ENCODE assay signal across 15 cellular contexts in genomic region chr5:180795771-180796313, GRCh38. TPM values are rescaled to one million over a fixed set of nuclear protein-coding genes. Genes with fewer than 3 reads are reported as not detected.
DNase-seq lines count a peak whose midpoint lies in the region; ATAC-seq and TF ChIP-seq lines count a peak whose summit lies in the region.
"Had no signal": no experiment of that assay in that cellular context is flagged by ENCODE, and none has a peak within 500 bp of the region (broad histone marks: within the 10 kb centered on the region; RNA-seq: fewer than 3 reads in every experiment).

No MANE protein-coding gene starts in this region.

- no peak overlapping the region for H3K9ac ChIP-seq in trophoblast cell (ENCODE audit: low read length)

- H3K23ac ChIP-seq in trophoblast cell (ENCODE audit: low read length), result no peak overlapping the region

- no CpG with 5 or more reads among the region's 4 CpGs for WGBS in trophoblast cell (ENCODE audit: extremely low coverage, insufficient coverage, insufficient read length)

- DNase-seq in COLO668 (lab: John Stamatoyannopoulos, UW; ENCODE audit: unreplicated experiment) (peak; percentile 9), T-helper 17 cell (no peak), trophoblast cell (no peak), SIG-M5 (lab: John Stamatoyannopoulos, UW) (no peak), coronary artery (ENCODE audit: low spot score) (no peak)
- no peak for DNase-seq in effector memory CD4-positive, alpha-beta T cell
- DNase-seq: kidney glomerular epithelial cell; NCI-H1930; NCI-H524 treated with DMSO at 0.1 percent for 48 hours; stimulated activated CD4-positive, alpha-beta T cell treated with anti-CD3 and anti-CD28 coated beads, Interleukin-15, amount 100 ng/mL, for 24 hours had no signal

- peaks cover 7% of the 10 kb centered on the region for H3K36me3 Mint-ChIP-seq in T-helper 17 cell (ENCODE audit: low read depth)

- H3K79me1 ChIP-seq in trophoblast cell (ENCODE audit: low read length), result no peaks in the 10 kb centered on the region

- peaks cover 59% of the 10 kb centered on the region for H3K4me1 Mint-ChIP-seq in T-helper 17 cell

- no peak overlapping the region for H3K14ac ChIP-seq in trophoblast cell (ENCODE audit: low read length)

- H4K91ac ChIP-seq in trophoblast cell (ENCODE audit: low read depth, low read length), result no peak overlapping the region

- no peak overlapping the region for H2BK12ac ChIP-seq in trophoblast cell (ENCODE audit: low read length)

- no peaks in the 10 kb centered on the region for H3K27me3 ChIP-seq in effector memory CD4-positive, alpha-beta T cell (replicated peaks; ENCODE audit: control insufficient read depth, insufficient read depth, low read length, poor library complexity, severe bottlenecking)
- H3K27me3 ChIP-seq in trophoblast cell (ENCODE audit: insufficient read depth, low read length), result no peaks in the 10 kb centered on the region

- no peak overlapping the region for H3K4me2 ChIP-seq in trophoblast cell (ENCODE audit: low read length)

- H3K36me3 ChIP-seq in effector memory CD4-positive, alpha-beta T cell (ENCODE audit: control insufficient read depth, insufficient read depth, low read length), result peaks cover 56% of the 10 kb centered on the region
- peaks cover 26 to 40% of the 10 kb centered on the region in 2 experiments for H3K36me3 ChIP-seq in trophoblast cell (ENCODE audit: control insufficient read depth in 1 of 2, insufficient read depth in 2 of 2, low read length in 2 of 2)

- H3K79me2 ChIP-seq in trophoblast cell (ENCODE audit: control insufficient read depth, insufficient read depth, low read length, poor library complexity), result peaks cover 22% of the 10 kb centered on the region

- no peaks in the 10 kb centered on the region for H3K27me3 Mint-ChIP-seq in T-helper 17 cell

- no peak overlapping the region for H3K18ac ChIP-seq in trophoblast cell (ENCODE audit: low read length)

- ATAC-seq in T-helper 17 cell (no peak), GM18519 (IDR thresholded peaks at IDR 0.05; ENCODE audit: low FRiP score, unreplicated experiment) (no peak)

- H2AK5ac ChIP-seq in trophoblast cell (ENCODE audit: low read length), result no peak overlapping the region

- no peak overlapping the region for H4K8ac ChIP-seq in trophoblast cell (ENCODE audit: low read depth, low read length)

- peak overlapping the region; percentile 46 for H3K27ac ChIP-seq in effector memory CD4-positive, alpha-beta T cell (ENCODE audit: insufficient read depth, low read length, poor library complexity, severe bottlenecking)
- H3K27ac ChIP-seq in trophoblast cell (ENCODE audit: low read depth, low read length) (no peak overlapping the region), coronary artery (no peak overlapping the region)
- H3K27ac ChIP-seq: thoracic aorta had no signal

- no peak overlapping the region for H2BK5ac ChIP-seq in trophoblast cell (ENCODE audit: low read depth, low read length, poor library complexity)

- peak overlapping the region; percentile 69 for H3K27ac Mint-ChIP-seq in T-helper 17 cell

- TF ChIP-seq CTCF in coronary artery (IDR thresholded peaks at IDR 0.05), result no peak

- H3K4ac ChIP-seq in trophoblast cell (ENCODE audit: low read depth, low read length), result peak overlapping the region; percentile 71

- no peaks in the 10 kb centered on the region for H3K9me3 ChIP-seq in T-helper 17 cell (ENCODE audit: control insufficient read depth, low read length, poor library complexity, severe bottlenecking)
- H3K9me3 ChIP-seq in effector memory CD4-positive, alpha-beta T cell (ENCODE audit: control insufficient read depth, low read length), result no peaks in the 10 kb centered on the region
- peaks cover 2% of the 10 kb centered on the region for H3K9me3 ChIP-seq in trophoblast cell (ENCODE audit: insufficient read depth, low read depth, low read length)
- H3K9me3 ChIP-seq: thoracic aorta had no signal

- H2BK120ac ChIP-seq in trophoblast cell (ENCODE audit: insufficient read depth, low read length, poor library complexity), result no peak overlapping the region

- H4K12ac ChIP-seq in trophoblast cell (ENCODE audit: low read depth, low read length), result no peak overlapping the region

- H3K4me3 Mint-ChIP-seq in T-helper 17 cell, result peak overlapping the region; percentile 39

- H3K4me1 ChIP-seq in effector memory CD4-positive, alpha-beta T cell (ENCODE audit: control insufficient read depth, insufficient read depth, low read length, poor library complexity, severe bottlenecking), result peaks cover 44% of the 10 kb centered on the region
- H3K4me1 ChIP-seq in trophoblast cell (ENCODE audit: control insufficient read depth in 1 of 2, insufficient read depth in 2 of 2, low read length in 2 of 2), result peaks cover 18 to 29% of the 10 kb centered on the region in 2 experiments

- no peak overlapping the region for H2AFZ ChIP-seq in trophoblast cell (ENCODE audit: insufficient read depth, low read length, poor library complexity)

- H3K4me3 ChIP-seq in effector memory CD4-positive, alpha-beta T cell (ENCODE audit: insufficient read depth, low read depth, low read length, poor library complexity, severe bottlenecking), result no peak overlapping the region
- H3K4me3 ChIP-seq in trophoblast cell (ENCODE audit: low read depth, low read length), result no peak overlapping the region
- no peak overlapping the region for H3K4me3 ChIP-seq in coronary artery
- H3K4me3 ChIP-seq: thoracic aorta had no signal

RNA-seq across cellular contexts. Expression of gene MGAT1, which starts 6.8 kb away (rescaled TPM):
- total RNA-seq in T-helper 17 cell, result 10 to 100 TPM; 77.1 to 80.8 TPM
- polyA plus RNA-seq in trophoblast cell (2013), result 153 and 167 TPM in 2 replicates

RNA-seq across cellular contexts. Expression of gene OR2Y1, which starts 56.0 kb away (rescaled TPM):
- not detected for total RNA-seq in T-helper 17 cell
- polyA plus RNA-seq in trophoblast cell (2013), result not detected in 2 replicates
- total RNA-seq: epithelial cell of proximal tubule; T-helper 2 cell treated with Interferon-gamma antibody and Interleukin-4, amounts not matched to agents 100 ng/mL and 5 ng/mL, for 36 hours; thoracic aorta had no signal
- polyA plus RNA-seq: adipose tissue had no signal
